Comparison of ENCODE assay signal across 8 cellular contexts in genomic region chrX:9885150-9885549, GRCh38.
DNase-seq lines count a peak whose midpoint lies in the region; ATAC-seq and TF ChIP-seq lines count a peak whose summit lies in the region.

No MANE protein-coding gene starts in this region.

- ATAC-seq in HG02571 (IDR thresholded peaks at IDR 0.05; ENCODE audit: unreplicated experiment) (peak; percentile 65), HG02938 (IDR thresholded peaks at IDR 0.05; ENCODE audit: unreplicated experiment) (no peak)
- ATAC-seq in stimulated activated naive CD8-positive, alpha-beta T cell treated with anti-CD3 and anti-CD28 coated beads, Interleukin-15, Interleukin-2, amounts not matched to agents 100 U/mL and 50 U/mL, for 24 hours: peak; percentile 75

- peaks cover 6% of the 10 kb centered on the region for H3K36me3 Mint-ChIP-seq in endothelial cell (ENCODE audit: low read depth, unreplicated experiment)

- no peak overlapping the region for H3K4me3 Mint-ChIP-seq in endothelial cell (ENCODE audit: unreplicated experiment)

- TF ChIP-seq CTCF in endothelial cell (IDR thresholded peaks at IDR 0.05; ENCODE audit: unreplicated experiment): peak; percentile 18

- no peaks in the 10 kb centered on the region for H3K27me3 Mint-ChIP-seq in endothelial cell (ENCODE audit: unreplicated experiment)

- peak; percentile 70 for DNase-seq in GM03348 (ENCODE audit: low spot score)
- peak; percentile 22 for DNase-seq in NCI-H2227 treated with DMSO at 0.1 percent for 48 hours (lab: John Stamatoyannopoulos, UW)
- DNase-seq in activated CD4-positive, alpha-beta T cell treated with anti-CD3 and anti-CD28 coated beads, Interleukin-2, amount 50 U/mL, for 4 hours: peak; percentile 21 to 34
- peak; percentile 62 for DNase-seq in endothelial cell (ENCODE audit: low spot score)
- DNase-seq in myocyte (ENCODE audit: low read depth): peak; percentile 70
- DNase-seq in stimulated activated naive CD8-positive, alpha-beta T cell treated with anti-CD3 and anti-CD28 coated beads, Interleukin-15, Interleukin-2, amounts not matched to agents 100 U/mL and 50 U/mL, for 24 hours: peak; percentile 59

- H3K4me1 Mint-ChIP-seq in endothelial cell (ENCODE audit: unreplicated experiment): peaks cover 22% of the 10 kb centered on the region

- no peak overlapping the region for H3K27ac Mint-ChIP-seq in endothelial cell (ENCODE audit: unreplicated experiment)

- H3K9me3 Mint-ChIP-seq in endothelial cell (ENCODE audit: unreplicated experiment): no peaks in the 10 kb centered on the region
